Comparison of ENCODE assay signal across 15 cellular contexts in the genomic region with DNA sequence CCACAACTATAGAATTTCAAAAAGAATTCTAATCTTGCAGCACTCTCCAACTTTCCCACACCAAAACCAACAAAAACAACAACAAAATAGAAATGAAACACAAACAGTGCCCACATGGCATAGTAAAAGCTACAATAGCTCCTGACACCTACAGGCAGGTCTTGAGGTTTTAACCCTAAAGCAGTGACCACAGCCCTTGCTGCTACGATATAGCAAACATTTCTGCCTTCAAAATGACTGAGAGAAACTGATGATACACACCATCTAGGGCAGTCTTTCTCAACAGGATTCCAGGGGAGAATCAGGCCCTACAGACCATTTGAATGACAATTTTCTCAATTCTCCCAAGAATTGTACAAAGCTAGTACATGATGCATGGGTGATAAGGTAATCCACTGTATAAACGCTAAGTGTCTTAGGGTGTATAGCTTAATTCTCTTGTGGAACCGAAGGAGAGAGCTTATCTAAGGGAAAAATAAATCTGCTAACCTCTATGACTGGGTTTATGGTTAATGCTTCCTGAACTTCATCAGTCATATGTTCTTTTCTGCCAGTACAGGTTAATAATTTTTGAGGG. TPM values are rescaled to one million over a fixed set of nuclear protein-coding genes. Genes with fewer than 3 reads are reported as not detected.
DNase-seq lines count a peak whose midpoint lies in the region; ATAC-seq, FAIRE-seq and TF ChIP-seq lines count a peak whose summit lies in the region.
"Had no signal": no experiment of that assay in that cellular context is flagged by ENCODE, and none has a peak within 500 bp of the region (broad histone marks: within the 10 kb centered on the region; RNA-seq: fewer than 3 reads in every experiment).

No MANE protein-coding gene starts in this region.

- H3K27ac ChIP-seq in pancreas = peak overlapping the region in 2 of 4 donors; percentile 90 to 93
- no peak overlapping the region for H3K27ac ChIP-seq in RWPE1

- no peak overlapping the region for H3K4me3 ChIP-seq in pancreas

- no peak for TF ChIP-seq CTCF in pancreas (IDR thresholded peaks at IDR 0.05)
- TF ChIP-seq CTCF in RWPE1 (conservative IDR thresholded peaks at IDR 0.05; ENCODE audit: low read depth) = no peak

- no peak for DNase-seq in activated CD4-positive, alpha-beta T cell treated with anti-CD3 and anti-CD28 coated beads for 36 hours
- DNase-seq in activated CD4-positive, alpha-beta T cell treated with anti-CD3 and anti-CD28 coated beads for 4 hours = no peak
- DNase-seq in NCI-H82 treated with DMSO at 0.1 percent for 48 hours (lab: John Stamatoyannopoulos, UW; ENCODE audit: unreplicated experiment) (peak; percentile 28), pancreas (no peak), middle frontal gyrus (ENCODE audit: extremely low spot score, low spot score) (no peak), GM19238 (ENCODE audit: insufficient read length, low spot score) (no peak), RWPE1 (ENCODE audit: low spot score) (no peak)
- DNase-seq: activated gamma-delta T cell; cortex of kidney; islet precursor cell; naive thymus-derived CD8-positive, alpha-beta T cell; NCI-H187 treated with DMSO at 0.1 percent for 48 hours had no signal

- no peaks in the 10 kb centered on the region for H3K27me3 Mint-ChIP-seq in activated CD4-positive, alpha-beta T cell treated with anti-CD3 and anti-CD28 coated beads for 36 hours
- no peaks in the 10 kb centered on the region for H3K27me3 Mint-ChIP-seq in dendritic cell treated with granulocyte-macrophage colony-stimulating factor and Interleukin-4, amounts not matched to agents 40 ng/mL and 50 ng/mL, for 4 days
- H3K27me3 Mint-ChIP-seq: naive thymus-derived CD8-positive, alpha-beta T cell; type B pancreatic cell had no signal

- H3K36me3 Mint-ChIP-seq in activated CD4-positive, alpha-beta T cell treated with anti-CD3 and anti-CD28 coated beads for 36 hours (ENCODE audit: low read depth) = peaks cover 14% of the 10 kb centered on the region
- H3K36me3 Mint-ChIP-seq in dendritic cell treated with granulocyte-macrophage colony-stimulating factor and Interleukin-4, amounts not matched to agents 40 ng/mL and 50 ng/mL, for 4 days (ENCODE audit: low read depth) = peaks cover 15% of the 10 kb centered on the region
- H3K36me3 Mint-ChIP-seq: type B pancreatic cell had no signal

- no peak overlapping the region for H3K4me3 Mint-ChIP-seq in activated CD4-positive, alpha-beta T cell treated with anti-CD3 and anti-CD28 coated beads for 36 hours
- H3K4me3 Mint-ChIP-seq in dendritic cell treated with granulocyte-macrophage colony-stimulating factor and Interleukin-4, amounts not matched to agents 40 ng/mL and 50 ng/mL, for 4 days = no peak overlapping the region

- intact Hi-C loops in activated CD4-positive, alpha-beta T cell treated with anti-CD3 and anti-CD28 coated beads for 36 hours (cut with DNase I, micrococcal nuclease) = no loop called here
- intact Hi-C loops in dendritic cell treated with granulocyte-macrophage colony-stimulating factor and Interleukin-4, amounts not matched to agents 40 ng/mL and 50 ng/mL, for 4 days (cut with micrococcal nuclease) = no loop called here
- intact Hi-C loops in pancreas (cut with DNase I) = loop anchor here in 1 of 3 donors (10.0 kb wide), 1 partner anchor 50 kb away; the partner anchor contains the start of genes STRADB and TRAK2

- peaks cover 25% of the 10 kb centered on the region for H3K4me1 Mint-ChIP-seq in activated CD4-positive, alpha-beta T cell treated with anti-CD3 and anti-CD28 coated beads for 36 hours
- H3K4me1 Mint-ChIP-seq in dendritic cell treated with granulocyte-macrophage colony-stimulating factor and Interleukin-4, amounts not matched to agents 40 ng/mL and 50 ng/mL, for 4 days (ENCODE audit: low read depth) = peaks cover 27% of the 10 kb centered on the region

- no peak for FAIRE-seq in pancreas (lab: Jason Lieb, UNC)
- FAIRE-seq: A204.1 had no signal

- no peaks in the 10 kb centered on the region for H3K9me3 ChIP-seq in pancreas

- POLR2A ChIA-PET in activated CD4-positive, alpha-beta T cell treated with anti-CD3 and anti-CD28 coated beads for 36 hours (lab: Charles Lee) = interaction anchor here (0.6 kb wide), 1 partner anchor 128 kb away, joined by 3 read pairs; no protein-coding TSS in a partner anchor
- POLR2A ChIA-PET in RWPE1 (lab: Yijun Ruan, JAX; ENCODE audit: low non-redundant PET) = interaction anchor here (0.5 kb wide), 1 partner anchor 140 kb away, joined by 8 read pairs; no protein-coding TSS in a partner anchor

- no peak overlapping the region for H3K27ac Mint-ChIP-seq in activated CD4-positive, alpha-beta T cell treated with anti-CD3 and anti-CD28 coated beads for 36 hours
- H3K27ac Mint-ChIP-seq in dendritic cell treated with granulocyte-macrophage colony-stimulating factor and Interleukin-4, amounts not matched to agents 40 ng/mL and 50 ng/mL, for 4 days = peak overlapping the region; percentile 90

- no peaks in the 10 kb centered on the region for H3K36me3 ChIP-seq in pancreas

- CTCF ChIA-PET in activated CD4-positive, alpha-beta T cell treated with anti-CD3 and anti-CD28 coated beads for 36 hours (lab: Charles Lee) = interaction anchor here (0.8 to 1.0 kb wide), 2 partner anchors 47 to 165 kb away, joined by 3 to 4 read pairs; partner anchors contain the start of gene STRADB
- CTCF ChIA-PET in RWPE1 (lab: Yijun Ruan, JAX) = no interaction called here

- H3K27me3 ChIP-seq in pancreas = no peaks in the 10 kb centered on the region

- peaks cover 39 to 64% (median 48%) of the 10 kb centered on the region in 3 donors for H3K4me1 ChIP-seq in pancreas

- peak; percentile 57 for ATAC-seq in activated CD4-positive, alpha-beta T cell treated with anti-CD3 and anti-CD28 coated beads for 36 hours
- peak in 3 of 4 donors; percentile 9 to 33 (median 22) for ATAC-seq in pancreas
- ATAC-seq: naive thymus-derived CD8-positive, alpha-beta T cell had no signal

- 35 to 40% methylated on average over 3 of the region's 3 CpGs for WGBS in pancreas, 2 donors

- no peaks in the 10 kb centered on the region for H3K9me3 Mint-ChIP-seq in activated CD4-positive, alpha-beta T cell treated with anti-CD3 and anti-CD28 coated beads for 36 hours (ENCODE audit: low read depth)
- H3K9me3 Mint-ChIP-seq in dendritic cell treated with granulocyte-macrophage colony-stimulating factor and Interleukin-4, amounts not matched to agents 40 ng/mL and 50 ng/mL, for 4 days = no peaks in the 10 kb centered on the region
- H3K9me3 Mint-ChIP-seq: naive thymus-derived CD8-positive, alpha-beta T cell; type B pancreatic cell had no signal

RNA-seq across cellular contexts. Expression of gene TRAK2, which starts 46.5 kb away (rescaled TPM):
- total RNA-seq in activated CD4-positive, alpha-beta T cell treated with anti-CD3 and anti-CD28 coated beads for 36 hours = 10 to 100 TPM; 22.5 to 25.6 TPM
- total RNA-seq in pancreas = 10 to 100 TPM; 17.0 to 33.6 (median 20.4) TPM
- 1 to 10 TPM; 8.9 to 9.7 TPM for polyA plus RNA-seq in pancreas

RNA-seq across cellular contexts. Expression of gene STRADB, which starts 46.8 kb away (rescaled TPM):
- total RNA-seq in activated CD4-positive, alpha-beta T cell treated with anti-CD3 and anti-CD28 coated beads for 36 hours = 10 to 100 TPM; 20.5 to 21.8 TPM
- total RNA-seq in pancreas = 10 to 100 TPM in 5 of 6 donors, 1 to 10 TPM in 1; 8.1 to 13.9 (median 11.2) TPM
- 10 to 100 TPM; 12.2 to 19.1 TPM for polyA plus RNA-seq in pancreas

RNA-seq across cellular contexts. Expression of gene FLACC1, which starts 47.6 kb away (rescaled TPM):
- under 1 TPM; 0.48 to 0.72 TPM for total RNA-seq in activated CD4-positive, alpha-beta T cell treated with anti-CD3 and anti-CD28 coated beads for 36 hours
- total RNA-seq in pancreas = 1 to 10 TPM in 1 of 6 donors, under 1 TPM in 5; 0.28 to 1.2 (median 0.63) TPM
- under 1 TPM; 0.38 to 0.54 TPM for polyA plus RNA-seq in pancreas
